ENCODE assay signal across 12 cellular contexts in the genomic region with DNA sequence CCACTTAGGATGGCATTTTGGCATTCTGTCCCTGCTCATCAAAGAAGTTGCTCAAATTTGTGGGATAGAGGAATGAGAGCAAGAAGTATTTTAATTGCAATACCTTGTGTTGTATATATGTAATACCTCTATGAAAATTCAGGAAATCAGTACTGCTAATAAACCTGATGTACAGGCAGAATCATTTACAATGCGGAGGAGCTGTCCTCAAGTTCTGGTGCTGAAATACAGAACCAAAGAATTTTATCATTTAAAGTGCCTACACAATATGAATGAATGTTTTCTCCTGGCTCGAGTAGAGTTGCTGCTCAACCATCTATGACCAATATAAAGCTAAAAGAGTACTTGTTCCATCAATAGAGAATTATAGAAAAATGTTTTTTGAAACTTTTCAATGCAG.
DNase-seq lines count a peak whose midpoint lies in the region; TF ChIP-seq lines count a peak whose summit lies in the region.
"Had no signal": no experiment of that assay in that cellular context is flagged by ENCODE, and none has a peak within 500 bp of the region (broad histone marks: within the 10 kb centered on the region; RNA-seq: fewer than 3 reads in every experiment).

No MANE protein-coding gene starts in this region.

- POLR2A ChIA-PET in HEK293 (lab: Yijun Ruan, JAX), result no interaction called here

- H3K4me3 ChIP-seq in HEK293 (ENCODE audit: low read depth, low read length), result no peak overlapping the region
- no peak overlapping the region for H3K4me3 ChIP-seq in fibroblast of the aortic adventitia (ENCODE audit: low read depth, low read length)
- H3K4me3 ChIP-seq: heart left ventricle had no signal

- DNase-seq in A172 (ENCODE audit: low spot score), result peak; percentile 13
- peak; percentile 11 for DNase-seq in SK-MEL-5 (ENCODE audit: low read depth, low spot score)
- DNase-seq in fibroblast of the aortic adventitia (ENCODE audit: low read depth), result peak; percentile 46
- DNase-seq in islet precursor cell, result no peak
- no peak for DNase-seq in midbrain (lab: John Stamatoyannopoulos, UW)
- no peak for DNase-seq in HK-2 (ENCODE audit: unreplicated experiment)
- no peak for DNase-seq in superior temporal gyrus (ENCODE audit: extremely low spot score)
- DNase-seq: heart left ventricle; naive B cell; NK-92 treated with Interleukin-12 subunit alpha and Interleukin-12 subunit beta, amount 100 ng/mL, for 24 hours; substantia nigra had no signal

- in situ Hi-C loops in SK-MEL-5 (cut with HindIII; ENCODE audit: low pct_unique_long_range_greater_than_20kb, low sequenced_read_pairs), result no loop called here

- H3K4me1 ChIP-seq in HEK293 (ENCODE audit: control insufficient read depth, insufficient read depth, low read length), result peaks cover 3% of the 10 kb centered on the region; the same call in 1 of the 2 replicates

- TF ChIP-seq CTCF in HEK293 (tag by site-specific recombination; IDR thresholded peaks at IDR 0.05), result no peak
- no peak for TF ChIP-seq CTCF in fibroblast of the aortic adventitia (IDR thresholded peaks at IDR 0.05; ENCODE audit: insufficient read depth, low read length)

- H3K27ac ChIP-seq in HEK293 (ENCODE audit: extremely low read depth, low read depth, low read length), result no peak overlapping the region
- H3K27ac ChIP-seq: heart left ventricle had no signal

- no peaks in the 10 kb centered on the region for H3K36me3 ChIP-seq in HEK293 (ENCODE audit: control insufficient read depth in 2 of 2, insufficient read depth in 1 of 2, low read length in 2 of 2)
- H3K36me3 ChIP-seq: heart left ventricle had no signal

- CTCF ChIA-PET in HEK293 (lab: Yijun Ruan, JAX), result interaction anchor here (1.3 kb wide), 1 partner anchor 580 kb away, joined by 4 read pairs; no protein-coding TSS in a partner anchor

- no peaks in the 10 kb centered on the region for H3K9me3 ChIP-seq in HEK293 (ENCODE audit: control insufficient read depth, insufficient read depth, low read depth, low read length)
- H3K9me3 ChIP-seq: heart left ventricle had no signal

TF ChIP-seq in HEK293, 187 proteins besides CTCF, POLR2A, EP300 and RAD21:
- TF ChIP-seq MYNN (tag by site-specific recombination; IDR thresholded peaks at IDR 0.05; ENCODE audit: borderline replicate concordance), result no peak
- no peak for TF ChIP-seq ZNF624 (tag by site-specific recombination; IDR thresholded peaks at IDR 0.05)
- TF ChIP-seq REST (tag by site-specific recombination; IDR thresholded peaks at IDR 0.05), result peak; percentile 95

Comparison
In these comparisons a context has a peak if more than half of its experiments do, and no peak if none do; other contexts are left out.
1. DNase-seq: peak in A172 (single experiment), SK-MEL-5 (single experiment) and fibroblast of the aortic adventitia (single experiment); none in islet precursor cell (single experiment), midbrain (single experiment), HK-2 (single experiment) and superior temporal gyrus (single experiment).